In the genomic region with DNA sequence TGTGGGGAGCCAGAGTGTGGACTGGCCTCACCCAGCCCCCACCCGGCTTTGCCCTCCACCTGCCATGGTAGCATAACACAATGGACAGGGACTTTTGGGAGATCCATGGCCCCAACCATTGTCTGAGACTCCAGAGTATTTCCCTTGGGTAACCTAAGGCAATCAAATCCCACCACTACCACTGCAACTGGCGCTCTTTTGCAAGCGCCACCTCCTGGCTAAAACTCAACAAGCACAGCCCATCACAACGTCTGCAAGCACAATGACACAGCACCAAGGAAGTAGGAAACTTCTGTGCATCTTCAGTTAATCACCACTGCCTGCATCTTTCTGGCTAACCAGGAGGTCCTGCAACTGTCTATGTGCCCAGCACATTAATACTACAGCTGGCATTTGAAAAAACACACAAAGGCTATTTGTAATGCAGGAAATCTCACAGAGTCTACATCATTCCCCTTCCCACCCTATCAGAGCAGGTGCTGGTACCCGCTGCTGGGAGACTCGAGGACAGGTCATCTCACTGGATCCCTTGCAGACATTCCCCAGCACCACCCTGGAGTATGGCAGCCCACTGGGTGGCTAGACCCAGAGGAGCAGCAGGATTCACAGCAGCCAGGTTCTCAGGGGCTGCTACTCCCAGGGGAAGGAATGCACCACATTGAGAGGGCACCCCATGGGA, we compare ENCODE assay signal across 18 cellular contexts. TPM values are rescaled to one million over a fixed set of nuclear protein-coding genes. Genes with fewer than 3 reads are reported as not detected.
DNase-seq lines count a peak whose midpoint lies in the region; TF ChIP-seq lines count a peak whose summit lies in the region.
"Had no signal": no experiment of that assay in that cellular context is flagged by ENCODE, and none has a peak within 500 bp of the region (broad histone marks: within the 10 kb centered on the region; RNA-seq: fewer than 3 reads in every experiment).

No MANE protein-coding gene starts in this region.

- no TSS peak for BruUV-seq in OCI-LY7 (replicated peaks; lab: Mats Ljungman, UMichigan)

- H3K36me3 ChIP-seq in OCI-LY7 (ENCODE audit: insufficient read depth, low read length) = peaks cover 87% of the 10 kb centered on the region
- peaks cover 75% of the 10 kb centered on the region for H3K36me3 ChIP-seq in endodermal cell (ENCODE audit: control insufficient read depth, insufficient read depth, low read length)
- peaks cover 17% of the 10 kb centered on the region for H3K36me3 ChIP-seq in neural progenitor cell

- POLR2A ChIA-PET in HEK293T (lab: Yijun Ruan, JAX) (no interaction called here), OCI-LY7 (lab: Charles Lee) (no interaction called here)

- DNase-seq in HEK293T (ENCODE audit: extremely low spot score) = peak; percentile 5
- no peak for DNase-seq in OCI-LY7 (ENCODE audit: low spot score)
- peak; percentile 86 for DNase-seq in endodermal cell
- peak; percentile 46 for DNase-seq in neural progenitor cell (ENCODE audit: low spot score)
- DNase-seq in GM19238 (ENCODE audit: insufficient read length, low spot score) = no peak
- DNase-seq in hippocampal formation (lab: John Stamatoyannopoulos, UW) = no peak
- DNase-seq in SIG-M5 treated with dmso at 0.1 percent for 504 hours (lab: John Stamatoyannopoulos, UW; ENCODE audit: unreplicated experiment) = no peak
- DNase-seq: DMS79, HCEC 1CT, head of caudate nucleus, NCI-H1105 treated with DMSO at 0.1 percent for 48 hours, occipital lobe, SJCRH30, tibial artery had no signal

- H3K4me1 Mint-ChIP-seq in endodermal cell = no peaks in the 10 kb centered on the region
- no peaks in the 10 kb centered on the region for H3K4me1 Mint-ChIP-seq in neural progenitor cell
- H3K4me1 Mint-ChIP-seq: CD14-positive monocyte had no signal

- no peak overlapping the region for H3K4me3 ChIP-seq in OCI-LY7 (ENCODE audit: low read depth, low read length, poor library complexity, severe bottlenecking)
- no peak overlapping the region for H3K4me3 ChIP-seq in endodermal cell (ENCODE audit: low read length)
- H3K4me3 ChIP-seq in neural progenitor cell = no peak overlapping the region
- H3K4me3 ChIP-seq: SJCRH30, skin epidermis, tibial artery had no signal

- H3K4me1 ChIP-seq in OCI-LY7 (ENCODE audit: insufficient read depth, low read length, poor library complexity, severe bottlenecking) (no peaks in the 10 kb centered on the region), endodermal cell (ENCODE audit: control insufficient read depth, insufficient read depth, low read length) (no peaks in the 10 kb centered on the region), neural progenitor cell (no peaks in the 10 kb centered on the region)
- H3K4me1 ChIP-seq: SJCRH30, tibial artery had no signal

- TF ChIP-seq CTCF in OCI-LY7 (conservative IDR thresholded peaks at IDR 0.05; ENCODE audit: low read length) (peak; percentile 44; the same call in 1 of the 2 replicates), endodermal cell (conservative IDR thresholded peaks at IDR 0.05) (peak; percentile 80), neural progenitor cell (IDR thresholded peaks at IDR 0.05) (peak; percentile 50)

- intact Hi-C loops in OCI-LY7 (cut with micrococcal nuclease; ENCODE audit: unreplicated experiment) = no loop called here

- H3K9ac ChIP-seq in endodermal cell (ENCODE audit: extremely low read depth, low read length, poor library complexity, severe bottlenecking) (no peak overlapping the region), neural progenitor cell (no peak overlapping the region)

- no peaks in the 10 kb centered on the region for H3F3A ChIP-seq in neural progenitor cell (ENCODE audit: low read depth)

- H3K4me3 Mint-ChIP-seq in endodermal cell (no peak overlapping the region), neural progenitor cell (no peak overlapping the region)
- H3K4me3 Mint-ChIP-seq: CD14-positive monocyte, IgD-negative memory B cell had no signal

- H3K27ac ChIP-seq in OCI-LY7 (ENCODE audit: low read depth, low read length, poor library complexity, severe bottlenecking) (no peak overlapping the region), endodermal cell (ENCODE audit: low read depth, low read length) (no peak overlapping the region), neural progenitor cell (no peak overlapping the region)
- H3K27ac ChIP-seq: epithelial cell of prostate, SJCRH30, skin epidermis, tibial artery had no signal

- H3K4me2 ChIP-seq in OCI-LY7 (ENCODE audit: low read length) (no peak overlapping the region), neural progenitor cell (no peak overlapping the region)

- peaks cover 3% of the 10 kb centered on the region for H3K9me3 Mint-ChIP-seq in endodermal cell
- peaks cover 2% of the 10 kb centered on the region for H3K9me3 Mint-ChIP-seq in neural progenitor cell

- H3K79me2 ChIP-seq in OCI-LY7 (ENCODE audit: insufficient read depth, low read depth, low read length) (no peaks in the 10 kb centered on the region), neural progenitor cell (ENCODE audit: low read depth) (peaks cover 19% of the 10 kb centered on the region)

- H4K20me1 ChIP-seq in OCI-LY7 (ENCODE audit: insufficient read depth, low read length) (no peaks in the 10 kb centered on the region), neural progenitor cell (ENCODE audit: low read depth) (no peaks in the 10 kb centered on the region)

- no peaks in the 10 kb centered on the region for H3K27me3 ChIP-seq in endodermal cell (ENCODE audit: control insufficient read depth, insufficient read depth, low read length, poor library complexity, severe bottlenecking)
- no peaks in the 10 kb centered on the region for H3K27me3 ChIP-seq in neural progenitor cell
- H3K27me3 ChIP-seq: SJCRH30, tibial artery had no signal

- H3K27ac Mint-ChIP-seq in endodermal cell (peak overlapping the region; percentile 78), neural progenitor cell (no peak overlapping the region)
- H3K27ac Mint-ChIP-seq: CD14-positive monocyte, IgD-negative memory B cell had no signal

- H3K36me3 Mint-ChIP-seq in endodermal cell (ENCODE audit: low read depth) (peaks cover 73% of the 10 kb centered on the region), neural progenitor cell (peaks cover 60% of the 10 kb centered on the region)

- H3K9me3 ChIP-seq in OCI-LY7 (ENCODE audit: low read length) (peaks cover 9% of the 10 kb centered on the region; the same call in 1 of the 2 replicates), endodermal cell (ENCODE audit: control insufficient read depth, low read length) (peaks cover 9% of the 10 kb centered on the region), neural progenitor cell (ENCODE audit: low read depth) (no peaks in the 10 kb centered on the region)
- H3K9me3 ChIP-seq: SJCRH30, tibial artery had no signal

- H3K27me3 Mint-ChIP-seq in endodermal cell (ENCODE audit: insufficient read depth) (no peaks in the 10 kb centered on the region), neural progenitor cell (ENCODE audit: insufficient read depth, low read depth) (no peaks in the 10 kb centered on the region)
- H3K27me3 Mint-ChIP-seq: IgD-negative memory B cell had no signal

- CTCF ChIA-PET in HEK293T (lab: Yijun Ruan, JAX) (no interaction called here), OCI-LY7 (lab: Charles Lee; ENCODE audit: unreplicated experiment) (no interaction called here)

- WGBS in endodermal cell (ENCODE audit: insufficient coverage in 1 of 2, insufficient read length in 1 of 2), 2 experiments = 85 to 90% methylated on average over 2 to 6 of the region's 6 CpGs

- no peak overlapping the region for H2AFZ ChIP-seq in OCI-LY7 (ENCODE audit: low read length)
- H2AFZ ChIP-seq in neural progenitor cell (replicated peaks) = no peak overlapping the region

- no peaks in the 10 kb centered on the region for H3K9me2 ChIP-seq in OCI-LY7 (ENCODE audit: insufficient read depth, low read length)

TF ChIP-seq in HEK293T, 16 proteins besides CTCF, POLR2A, EP300 and RAD21:
- TF ChIP-seq NFRKB (IDR thresholded peaks at IDR 0.05) (no peak), CTBP1 (IDR thresholded peaks at IDR 0.05; ENCODE audit: borderline replicate concordance) (no peak)

RNA-seq across cellular contexts. Expression of gene ANKRD26, which starts 27.7 kb away (rescaled TPM):
- total RNA-seq in OCI-LY7 (2014; rRNA removed; shearing (Covaris generic)) = 8.6 and 9.1 TPM in 2 replicates
- total RNA-seq in OCI-LY7 (2022) (13.8 and 17.6 TPM in 2 replicates), endodermal cell (10 to 100 TPM; 15.8 to 18.9 TPM), neural progenitor cell (ENCODE audit: low replicate concordance) (16.8 and 22.7 TPM in 2 replicates)
- 10.7 TPM for polyA plus RNA-seq in endodermal cell (2013, experiment 1 of 2)
- polyA plus RNA-seq in endodermal cell (2013, experiment 2 of 2) = 12.9 TPM

Comparison
In these comparisons a context has a peak if more than half of its experiments do, and no peak if none do; other contexts are left out.
1. DNase-seq: peak in HEK293T (single experiment), endodermal cell (single experiment) and neural progenitor cell (single experiment); none in OCI-LY7 (single experiment), GM19238 (single experiment), hippocampal formation (0 of 2) and SIG-M5 treated with dmso at 0.1 percent for 504 hours (single experiment).
2. Peak in every context shown above with its lines, with median percentiles within 50 percentile points of each other: CTCF ChIP-seq.